8 cellular contexts compared by ENCODE assay signal in genomic region chrX:108439961-108440696, GRCh38. TPM values are rescaled to one million over a fixed set of nuclear protein-coding genes. Genes with fewer than 3 reads are reported as not detected.
A peak's percentile ranks its signal among the peaks of the same experiment; 100 is the strongest.
DNase-seq lines count a peak whose midpoint lies in the region; ATAC-seq and TF ChIP-seq lines count a peak whose summit lies in the region.

No MANE protein-coding gene starts in this region.

- H3K4me3 Mint-ChIP-seq in progenitor cell of endocrine pancreas (ENCODE audit: low read depth) = peak overlapping the region; percentile 100

- no peaks in the 10 kb centered on the region for H3K9me3 ChIP-seq in WERI-Rb-1 (ENCODE audit: severe bottlenecking)
- no peaks in the 10 kb centered on the region for H3K9me3 ChIP-seq in mucosa of descending colon

- DNase-seq in GM04504 (ENCODE audit: low read depth) (peak; percentile 2), SK-MEL-5 (ENCODE audit: low read depth, low spot score) (peak; percentile 5), foreskin keratinocyte (no peak), progenitor cell of endocrine pancreas (ENCODE audit: low spot score, unreplicated experiment) (peak; percentile 17), WERI-Rb-1 (no peak), CD1c-positive myeloid dendritic cell (ENCODE audit: extremely low spot score) (no peak), mucosa of descending colon (no peak), SIG-M5 (lab: John Stamatoyannopoulos, UW) (no peak)

- peaks cover 13% of the 10 kb centered on the region for H3K36me3 Mint-ChIP-seq in progenitor cell of endocrine pancreas (ENCODE audit: insufficient read depth)

- peak overlapping the region; percentile 97 for H3K27ac Mint-ChIP-seq in progenitor cell of endocrine pancreas

- no peak overlapping the region for H3K4me3 ChIP-seq in WERI-Rb-1 (ENCODE audit: low read depth, low read length)
- no peak overlapping the region for H3K4me3 ChIP-seq in mucosa of descending colon

- H3K27me3 Mint-ChIP-seq in progenitor cell of endocrine pancreas = no peaks in the 10 kb centered on the region

- H3K9me3 Mint-ChIP-seq in progenitor cell of endocrine pancreas (ENCODE audit: low read depth) = peaks cover 6% of the 10 kb centered on the region

- H3K4me1 Mint-ChIP-seq in progenitor cell of endocrine pancreas (ENCODE audit: low read depth) = peaks cover 45% of the 10 kb centered on the region

- H3K36me3 ChIP-seq in WERI-Rb-1 (no peaks in the 10 kb centered on the region), mucosa of descending colon (ENCODE audit: low read depth) (no peaks in the 10 kb centered on the region)

- H3K27ac ChIP-seq in foreskin keratinocyte (peak overlapping the region; percentile 94), WERI-Rb-1 (no peak overlapping the region)

- in situ Hi-C loops in SK-MEL-5 (cut with HindIII; ENCODE audit: low pct_unique_long_range_greater_than_20kb, low sequenced_read_pairs) = no loop called here

- TF ChIP-seq CTCF in foreskin keratinocyte (conservative IDR thresholded peaks at IDR 0.05) = no peak
- TF ChIP-seq CTCF in progenitor cell of endocrine pancreas (IDR thresholded peaks at IDR 0.05; ENCODE audit: unreplicated experiment) = no peak
- TF ChIP-seq CTCF in WERI-Rb-1 (IDR thresholded peaks at IDR 0.05; ENCODE audit: low read depth, low read length) = no peak
- TF ChIP-seq CTCF in mucosa of descending colon (IDR thresholded peaks at IDR 0.05) = no peak

- H3K4me1 ChIP-seq in foreskin keratinocyte (peaks cover 7% of the 10 kb centered on the region), mucosa of descending colon (ENCODE audit: low read depth) (no peaks in the 10 kb centered on the region)

- intact Hi-C loops in mucosa of descending colon (cut with DNase I, micrococcal nuclease) = no loop called here

- H3K27me3 ChIP-seq in foreskin keratinocyte = no peaks in the 10 kb centered on the region
- peaks cover 62% of the 10 kb centered on the region for H3K27me3 ChIP-seq in WERI-Rb-1 (ENCODE audit: insufficient read depth, low read depth, severe bottlenecking)

- ATAC-seq in foreskin keratinocyte = peak; percentile 20
- ATAC-seq in mucosa of descending colon = no peak

RNA-seq across cellular contexts. Expression of gene COL4A5, which starts 0.5 kb away (rescaled TPM):
- 4.8 and 5.5 TPM in 2 replicates for total RNA-seq in SK-MEL-5 (2014; rRNA removed; shearing (Covaris generic))
- 3.9 and 6.2 TPM in 2 replicates for polyA plus RNA-seq in SK-MEL-5 (2015; cell fraction: cytosol; rRNA removed)
- polyA plus RNA-seq in SK-MEL-5 (2015; cell fraction: nucleus; rRNA removed) = 24.8 and 72.8 TPM in 2 replicates
- total RNA-seq in foreskin keratinocyte (29.0 and 30.9 TPM in 2 replicates), progenitor cell of endocrine pancreas (276 and 291 TPM in 2 replicates), mucosa of descending colon (1 to 10 TPM; 5.0 to 6.2 (median 5.6) TPM)
- polyA plus RNA-seq in foreskin keratinocyte = 7.4 and 7.8 TPM in 2 replicates

RNA-seq across cellular contexts. Expression of gene COL4A6, which starts 1.9 kb away (rescaled TPM):
- total RNA-seq in SK-MEL-5 (2014; rRNA removed; shearing (Covaris generic)) = not detected in 2 replicates
- polyA plus RNA-seq in SK-MEL-5 (2015; cell fraction: cytosol; rRNA removed) = not detected in 2 replicates
- polyA plus RNA-seq in SK-MEL-5 (2015; cell fraction: nucleus; rRNA removed) = 0.04 TPM in 1 of 2 replicates, not detected in the other
- total RNA-seq in foreskin keratinocyte = 24.9 and 25.2 TPM in 2 replicates
- 8.8 and 10.3 TPM in 2 replicates for polyA plus RNA-seq in foreskin keratinocyte
- total RNA-seq in progenitor cell of endocrine pancreas = 66.6 and 79.4 TPM in 2 replicates
- under 1 TPM; 0.35 to 0.81 (median 0.77) TPM for total RNA-seq in mucosa of descending colon

Comparison
In these comparisons a context has a peak if more than half of its experiments do, and no peak if none do; other contexts are left out.
1. DNase-seq: peak in GM04504 (single experiment), SK-MEL-5 (single experiment) and progenitor cell of endocrine pancreas (single experiment); none in foreskin keratinocyte (0 of 2), WERI-Rb-1 (single experiment), CD1c-positive myeloid dendritic cell (single experiment), mucosa of descending colon (0 of 3) and SIG-M5 (single experiment).
2. RNA of gene COL4A6, which starts 1.9 kb away (total RNA-seq): 66.6 to 79.4 TPM in progenitor cell of endocrine pancreas and 24.9 to 25.2 TPM in foreskin keratinocyte; 0.35 to 0.81 TPM in mucosa of descending colon and not detected in SK-MEL-5; every median in the first group is over 10 times any median in the second.